ENCODE assay signal across 8 cellular contexts in the genomic region with DNA sequence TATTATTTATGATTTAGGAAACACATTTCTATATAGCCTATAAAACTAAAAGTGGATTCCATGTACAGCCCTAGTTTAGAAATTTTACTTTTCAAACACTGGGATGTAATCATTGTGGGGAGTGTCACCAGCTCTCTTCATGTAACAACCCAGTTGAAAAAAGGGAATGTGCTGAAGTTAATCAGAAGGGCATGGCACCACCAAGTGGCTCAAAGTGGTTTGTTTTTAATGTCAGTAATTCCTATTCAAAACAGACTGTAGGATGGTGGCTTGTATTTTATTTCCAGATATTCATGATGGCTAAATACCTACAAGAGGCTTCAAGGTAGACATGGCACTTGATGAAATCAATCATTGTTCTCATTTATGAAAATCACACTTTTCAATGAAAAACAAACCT. TPM values are rescaled to one million over a fixed set of nuclear protein-coding genes. Genes with fewer than 3 reads are reported as not detected.
DNase-seq lines count a peak whose midpoint lies in the region; ATAC-seq and TF ChIP-seq lines count a peak whose summit lies in the region.

No MANE protein-coding gene starts in this region.

- H3K4me3 Mint-ChIP-seq in chondrocyte (ENCODE audit: unreplicated experiment): no peak overlapping the region

- no peak for TF ChIP-seq EP300 in neural cell (conservative IDR thresholded peaks at IDR 0.05; ENCODE audit: poor library complexity, severe bottlenecking)

- intact Hi-C loops in Right ventricle myocardium superior (cut with DNase I): loop anchor here (5.0 kb wide), 1 partner anchor 231 kb away; a partner anchor contains a TSS

- peak; percentile 74 for TF ChIP-seq RAD21 in neural cell (conservative IDR thresholded peaks at IDR 0.05)

- H3K79me2 ChIP-seq in neural cell (replicated peaks; ENCODE audit: insufficient read depth, low read length): no peaks in the 10 kb centered on the region

- H3K36me3 ChIP-seq in right atrium auricular region: no peaks in the 10 kb centered on the region
- H3K36me3 ChIP-seq in neural cell (ENCODE audit: insufficient read depth, low read length): no peaks in the 10 kb centered on the region

- H2AFZ ChIP-seq in neural cell (ENCODE audit: low read depth, low read length): no peak overlapping the region

- DNase-seq in Right ventricle myocardium superior (no peak), right atrium auricular region (ENCODE audit: low spot score) (no peak), NCI-H146 treated with DMSO at 0.1 percent for 48 hours (lab: John Stamatoyannopoulos, UW; ENCODE audit: unreplicated experiment) (peak; percentile 55), chondrocyte (ENCODE audit: low spot score) (no peak), activated gamma-delta T cell (lab: John Stamatoyannopoulos, UW) (no peak), NCI-H774 (lab: John Stamatoyannopoulos, UW) (no peak)

- H3K9me3 ChIP-seq in right atrium auricular region (no peaks in the 10 kb centered on the region), neural cell (ENCODE audit: low read length) (no peaks in the 10 kb centered on the region)

- no peak overlapping the region for H3K9ac ChIP-seq in neural cell (ENCODE audit: low read length)

- H3K9me3 Mint-ChIP-seq in chondrocyte (ENCODE audit: low read depth): no peaks in the 10 kb centered on the region

- H3K27me3 Mint-ChIP-seq in chondrocyte (ENCODE audit: low read depth): peaks cover 16% of the 10 kb centered on the region

- no peaks in the 10 kb centered on the region for H3F3A ChIP-seq in neural cell (ENCODE audit: insufficient read depth, low read length, poor library complexity, severe bottlenecking)

- peaks cover under 1% of the 10 kb centered on the region for H3K4me1 Mint-ChIP-seq in chondrocyte (ENCODE audit: low read depth)

- no peak overlapping the region for H3K4me3 ChIP-seq in right atrium auricular region
- H3K4me3 ChIP-seq in neural cell (ENCODE audit: low read length): no peak overlapping the region

- H3K27ac Mint-ChIP-seq in chondrocyte (ENCODE audit: unreplicated experiment): no peak overlapping the region

- H4K20me1 ChIP-seq in neural cell (ENCODE audit: insufficient read depth): no peaks in the 10 kb centered on the region

- ATAC-seq in Right ventricle myocardium superior (ENCODE audit: poor library complexity) (peak; percentile 83), GM18498 (IDR thresholded peaks at IDR 0.05; ENCODE audit: unreplicated experiment) (no peak)

- no peaks in the 10 kb centered on the region for H3K36me3 Mint-ChIP-seq in chondrocyte (ENCODE audit: low read depth)

- TF ChIP-seq CTCF in right atrium auricular region (IDR thresholded peaks at IDR 0.05) (peak in 1 of 2 donors; percentile 54), chondrocyte (IDR thresholded peaks at IDR 0.05) (peak; percentile 76), neural cell (IDR thresholded peaks at IDR 0.05; ENCODE audit: poor library complexity, severe bottlenecking) (peak; percentile 72)

- H3K27me3 ChIP-seq in right atrium auricular region: no peaks in the 10 kb centered on the region
- H3K27me3 ChIP-seq in neural cell (ENCODE audit: insufficient read depth, low read depth, low read length): no peaks in the 10 kb centered on the region

- no peak overlapping the region for H3K4me2 ChIP-seq in neural cell (ENCODE audit: low read length)

- H3K27ac ChIP-seq in right atrium auricular region: no peak overlapping the region
- no peak overlapping the region for H3K27ac ChIP-seq in neural cell (ENCODE audit: low read length)

- H3K9me2 ChIP-seq in neural cell (ENCODE audit: insufficient read depth, low read length): no peaks in the 10 kb centered on the region

- H3K4me1 ChIP-seq in right atrium auricular region: no peaks in the 10 kb centered on the region

TF ChIP-seq in neural cell, 6 proteins besides CTCF, POLR2A, EP300 and RAD21:
- no peak for TF ChIP-seq MXI1 (conservative IDR thresholded peaks at IDR 0.05; ENCODE audit: poor library complexity, severe bottlenecking)
- TF ChIP-seq, protein P1, sequence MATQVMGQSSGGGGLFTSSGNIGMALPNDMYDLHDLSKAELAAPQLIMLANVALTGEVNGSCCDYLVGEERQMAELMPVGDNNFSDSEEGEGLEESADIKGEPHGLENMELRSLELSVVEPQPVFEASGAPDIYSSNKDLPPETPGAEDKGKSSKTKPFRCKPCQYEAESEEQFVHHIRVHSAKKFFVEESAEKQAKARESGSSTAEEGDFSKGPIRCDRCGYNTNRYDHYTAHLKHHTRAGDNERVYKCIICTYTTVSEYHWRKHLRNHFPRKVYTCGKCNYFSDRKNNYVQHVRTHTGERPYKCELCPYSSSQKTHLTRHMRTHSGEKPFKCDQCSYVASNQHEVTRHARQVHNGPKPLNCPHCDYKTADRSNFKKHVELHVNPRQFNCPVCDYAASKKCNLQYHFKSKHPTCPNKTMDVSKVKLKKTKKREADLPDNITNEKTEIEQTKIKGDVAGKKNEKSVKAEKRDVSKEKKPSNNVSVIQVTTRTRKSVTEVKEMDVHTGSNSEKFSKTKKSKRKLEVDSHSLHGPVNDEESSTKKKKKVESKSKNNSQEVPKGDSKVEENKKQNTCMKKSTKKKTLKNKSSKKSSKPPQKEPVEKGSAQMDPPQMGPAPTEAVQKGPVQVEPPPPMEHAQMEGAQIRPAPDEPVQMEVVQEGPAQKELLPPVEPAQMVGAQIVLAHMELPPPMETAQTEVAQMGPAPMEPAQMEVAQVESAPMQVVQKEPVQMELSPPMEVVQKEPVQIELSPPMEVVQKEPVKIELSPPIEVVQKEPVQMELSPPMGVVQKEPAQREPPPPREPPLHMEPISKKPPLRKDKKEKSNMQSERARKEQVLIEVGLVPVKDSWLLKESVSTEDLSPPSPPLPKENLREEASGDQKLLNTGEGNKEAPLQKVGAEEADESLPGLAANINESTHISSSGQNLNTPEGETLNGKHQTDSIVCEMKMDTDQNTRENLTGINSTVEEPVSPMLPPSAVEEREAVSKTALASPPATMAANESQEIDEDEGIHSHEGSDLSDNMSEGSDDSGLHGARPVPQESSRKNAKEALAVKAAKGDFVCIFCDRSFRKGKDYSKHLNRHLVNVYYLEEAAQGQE (IDR thresholded peaks at IDR 0.05; ENCODE audit: borderline replicate concordance): no peak
- TF ChIP-seq SMC3 (conservative IDR thresholded peaks at IDR 0.05; ENCODE audit: poor library complexity): peak; percentile 67
- TF ChIP-seq EZH2 (IDR thresholded peaks at IDR 0.05; ENCODE audit: borderline replicate concordance, insufficient read depth, low read length, poor library complexity, severe bottlenecking): no peak

RNA-seq across cellular contexts. Expression of a gene that starts 58.1 kb away (rescaled TPM):
- total RNA-seq in Right ventricle myocardium superior (187 TPM), right atrium auricular region (100 to 1,000 TPM in 1 of 2 donors, 10 to 100 TPM in 1; 75.4 to 212 TPM), chondrocyte (4.2 to 6.0 TPM (median 5.1 TPM) in 3 replicates)
- 3.8 and 4.0 TPM in 2 replicates for polyA plus RNA-seq in neural cell
- 8.8 TPM in 2 replicates for polyA minus RNA-seq in neural cell

Comparison
In these comparisons a context has a peak if more than half of its experiments do, and no peak if none do; other contexts are left out.
1. RNA of a gene that starts 58.1 kb away (total RNA-seq): 75.4 to 212 TPM in right atrium auricular region and 187 TPM in Right ventricle myocardium superior (single experiment); 4.2 to 6.0 TPM in chondrocyte; every median in the first group is over 10 times any median in the second.